ENCODE assay signal across 10 cellular contexts in the genomic region with DNA sequence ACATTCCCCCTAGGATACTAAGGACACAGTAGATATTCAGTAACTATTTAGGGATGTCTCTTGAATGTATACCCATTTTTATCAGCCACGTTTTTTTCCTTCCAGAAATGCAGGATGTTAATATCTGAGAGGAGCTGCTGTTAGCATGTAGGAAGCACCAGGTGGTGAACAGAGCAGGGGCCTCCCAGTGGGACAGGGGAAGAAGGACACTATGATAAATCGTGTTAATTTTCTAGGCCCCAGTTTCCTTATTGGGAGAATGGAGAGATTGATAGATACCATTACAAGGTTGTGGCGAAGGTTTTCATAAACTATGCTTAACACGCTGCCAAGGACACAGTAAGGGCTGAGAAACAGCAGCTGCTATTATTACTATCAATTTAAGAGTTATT. TPM values are rescaled to one million over a fixed set of nuclear protein-coding genes. Genes with fewer than 3 reads are reported as not detected.
A peak's percentile ranks its signal among the peaks of the same experiment; 100 is the strongest.
DNase-seq lines count a peak whose midpoint lies in the region; ATAC-seq and TF ChIP-seq lines count a peak whose summit lies in the region.
"Had no signal": no experiment of that assay in that cellular context is flagged by ENCODE, and none has a peak within 500 bp of the region (broad histone marks: within the 10 kb centered on the region; RNA-seq: fewer than 3 reads in every experiment).

No MANE protein-coding gene starts in this region.

- H3K27ac ChIP-seq in ascending aorta, result peak overlapping the region in 1 of 2 donors; percentile 73
- peak overlapping the region in 1 of 2 donors; percentile 68 for H3K27ac ChIP-seq in tibial artery

- H3K4me3 ChIP-seq in ascending aorta (peak overlapping the region; percentile 77 to 78), tibial artery (peak overlapping the region; percentile 57 to 73)

- H3K27ac Mint-ChIP-seq in activated CD4-positive, alpha-beta T cell treated with anti-CD3 and anti-CD28 coated beads, Interleukin-2, amount 10 ng/mL, durations not matched to agents 7 days and 5 days, result peak overlapping the region; percentile 19

- TF ChIP-seq CTCF in ascending aorta (IDR thresholded peaks at IDR 0.05), result no peak
- no peak for TF ChIP-seq CTCF in tibial artery (IDR thresholded peaks at IDR 0.05)

- H3K4me1 ChIP-seq in ascending aorta (peaks cover 3 to 9% of the 10 kb centered on the region in 2 donors), tibial artery (peaks cover 0 to 14% (median 7%) of the 10 kb centered on the region in 4 donors)

- ATAC-seq in left lobe of liver, result peak; percentile 4
- ATAC-seq in GM19467 (IDR thresholded peaks at IDR 0.05; ENCODE audit: unreplicated experiment), result no peak

- DNase-seq in activated CD4-positive, alpha-beta T cell treated with anti-CD3 and anti-CD28 coated beads, Interleukin-2, amount 10 ng/mL, durations not matched to agents 7 days and 5 days, result no peak
- no peak for DNase-seq in activated CD4-positive, alpha-beta T cell treated with anti-CD3 and anti-CD28 coated beads, Interleukin-2, amount 50 U/mL, for 1 hour
- DNase-seq in ascending aorta (ENCODE audit: low spot score in 2 of 2) (no peak), left lobe of liver (ENCODE audit: low spot score) (no peak), tibial artery (no peak), kidney glomerular epithelial cell (lab: John Stamatoyannopoulos, UW) (no peak)
- DNase-seq in stimulated activated CD4-positive, alpha-beta T cell treated with anti-CD3 and anti-CD28 coated beads, Interleukin-2, amount 100 ng/mL, for 48 hours, result no peak

- POLR2A ChIA-PET in activated CD4-positive, alpha-beta T cell treated with anti-CD3 and anti-CD28 coated beads, Interleukin-2, amount 10 ng/mL, durations not matched to agents 7 days and 5 days (lab: Charles Lee), result no interaction called here

- peak overlapping the region; percentile 76 for H3K4me3 Mint-ChIP-seq in activated CD4-positive, alpha-beta T cell treated with anti-CD3 and anti-CD28 coated beads, Interleukin-2, amount 10 ng/mL, durations not matched to agents 7 days and 5 days

- H3K4me1 Mint-ChIP-seq in activated CD4-positive, alpha-beta T cell treated with anti-CD3 and anti-CD28 coated beads, Interleukin-2, amount 10 ng/mL, durations not matched to agents 7 days and 5 days, result peaks cover 15% of the 10 kb centered on the region

- H3K27me3 ChIP-seq in ascending aorta (no peaks in the 10 kb centered on the region), tibial artery (peaks cover 0 to 7% of the 10 kb centered on the region in 2 donors)

- H3K36me3 ChIP-seq in ascending aorta (no peaks in the 10 kb centered on the region), tibial artery (no peaks in the 10 kb centered on the region)

- no peaks in the 10 kb centered on the region for H3K36me3 Mint-ChIP-seq in activated CD4-positive, alpha-beta T cell treated with anti-CD3 and anti-CD28 coated beads, Interleukin-2, amount 10 ng/mL, durations not matched to agents 7 days and 5 days (ENCODE audit: low read depth)

- no peaks in the 10 kb centered on the region for H3K9me3 Mint-ChIP-seq in activated CD4-positive, alpha-beta T cell treated with anti-CD3 and anti-CD28 coated beads, Interleukin-2, amount 10 ng/mL, durations not matched to agents 7 days and 5 days

- intact Hi-C loops in ascending aorta (cut with DNase I) (loop anchor here (2.0 to 5.0 kb wide), 3 partner anchors 121 to 247 kb away; a partner anchor contains a TSS), tibial artery (cut with DNase I; ENCODE audit: low total_unique reads) (no loop called here)

- H3K27me3 Mint-ChIP-seq in activated CD4-positive, alpha-beta T cell treated with anti-CD3 and anti-CD28 coated beads, Interleukin-2, amount 10 ng/mL, durations not matched to agents 7 days and 5 days, result no peaks in the 10 kb centered on the region

- H3K9me3 ChIP-seq in ascending aorta (no peaks in the 10 kb centered on the region), tibial artery (no peaks in the 10 kb centered on the region)

- CTCF ChIA-PET in activated CD4-positive, alpha-beta T cell treated with anti-CD3 and anti-CD28 coated beads, Interleukin-2, amount 10 ng/mL, durations not matched to agents 7 days and 5 days (lab: Charles Lee), result interaction anchor here (0.9 to 1.6 kb wide), 5 partner anchors 12 to 65 kb away, joined by 3 to 4 read pairs (median 3); a partner anchor contains a TSS

RNA-seq across cellular contexts. Expression of a gene that starts 45.4 kb away (rescaled TPM):
- not detected for total RNA-seq in activated CD4-positive, alpha-beta T cell treated with anti-CD3 and anti-CD28 coated beads, Interleukin-2, amount 10 ng/mL, durations not matched to agents 7 days and 5 days
- total RNA-seq in ascending aorta (not detected), left lobe of liver (not detected)
- total RNA-seq: Daoy, left cardiac atrium had no signal

RNA-seq across cellular contexts. Expression of a gene that starts 51.5 kb away (rescaled TPM):
- total RNA-seq in activated CD4-positive, alpha-beta T cell treated with anti-CD3 and anti-CD28 coated beads, Interleukin-2, amount 10 ng/mL, durations not matched to agents 7 days and 5 days, result 10 to 100 TPM; 64.8 to 70.4 TPM
- total RNA-seq in ascending aorta (14.5 TPM), left lobe of liver (25.6 TPM)
